In the genomic region with DNA sequence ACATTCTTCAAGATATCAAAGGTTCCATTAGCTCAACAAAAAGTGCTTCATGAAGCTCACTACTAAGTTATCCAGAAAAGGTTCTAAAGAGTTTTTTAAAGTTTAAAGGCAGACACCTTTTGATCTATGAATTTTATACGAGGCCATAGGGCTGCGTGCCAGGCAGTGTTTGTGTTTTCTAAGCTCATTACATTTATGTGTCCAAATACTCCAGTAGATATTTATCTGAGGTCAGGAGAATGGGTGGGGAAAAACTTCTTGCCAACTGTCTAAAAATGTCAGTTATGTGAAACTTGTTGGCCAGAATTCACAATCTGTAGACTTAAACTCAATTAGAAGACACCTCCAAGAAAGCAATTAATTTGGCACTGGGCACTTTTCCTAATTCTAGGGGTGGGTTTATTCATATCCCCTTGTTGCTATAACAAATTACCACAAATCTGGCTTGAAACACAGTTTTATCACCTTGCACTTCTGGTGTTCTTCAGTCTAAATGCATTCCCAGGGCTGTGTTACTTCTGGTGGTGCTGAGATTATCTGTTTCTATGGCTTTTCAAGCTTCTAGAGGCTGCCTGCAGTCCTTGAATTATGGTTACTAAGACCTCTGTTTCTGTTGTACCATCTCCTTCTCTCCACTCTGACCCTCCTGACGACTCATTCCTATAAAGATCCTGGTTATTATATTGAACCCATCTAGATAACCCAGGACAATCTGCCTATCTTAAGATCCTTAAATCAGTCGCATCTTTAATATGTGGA, we compare ENCODE assay signal across 1 cellular context.
TF ChIP-seq lines count a peak whose summit lies in the region.

No MANE protein-coding gene starts in this region.

TF ChIP-seq in K562, 482 proteins besides CTCF, POLR2A, EP300 and RAD21:
- TF ChIP-seq, protein P1, sequence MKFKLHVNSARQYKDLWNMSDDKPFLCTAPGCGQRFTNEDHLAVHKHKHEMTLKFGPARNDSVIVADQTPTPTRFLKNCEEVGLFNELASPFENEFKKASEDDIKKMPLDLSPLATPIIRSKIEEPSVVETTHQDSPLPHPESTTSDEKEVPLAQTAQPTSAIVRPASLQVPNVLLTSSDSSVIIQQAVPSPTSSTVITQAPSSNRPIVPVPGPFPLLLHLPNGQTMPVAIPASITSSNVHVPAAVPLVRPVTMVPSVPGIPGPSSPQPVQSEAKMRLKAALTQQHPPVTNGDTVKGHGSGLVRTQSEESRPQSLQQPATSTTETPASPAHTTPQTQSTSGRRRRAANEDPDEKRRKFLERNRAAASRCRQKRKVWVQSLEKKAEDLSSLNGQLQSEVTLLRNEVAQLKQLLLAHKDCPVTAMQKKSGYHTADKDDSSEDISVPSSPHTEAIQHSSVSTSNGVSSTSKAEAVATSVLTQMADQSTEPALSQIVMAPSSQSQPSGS (CRISPR knock-in tag; IDR thresholded peaks at IDR 0.05): no peak
- TF ChIP-seq TAF15 (IDR thresholded peaks at IDR 0.05; ENCODE audit: low read depth, low read length) (no peak), XRCC3 (IDR thresholded peaks at IDR 0.05) (no peak), LCOR (CRISPR knock-in tag; IDR thresholded peaks at IDR 0.05) (no peak), EHMT2 (IDR thresholded peaks at IDR 0.05) (no peak), TARDBP (IDR thresholded peaks at IDR 0.05) (no peak), ETV6 (IDR thresholded peaks at IDR 0.05; ENCODE audit: borderline replicate concordance in 1 of 2, low read depth in 2 of 2, low read length in 1 of 2) (no peak), ETV6 (CRISPR knock-in tag; IDR thresholded peaks at IDR 0.05; ENCODE audit: borderline replicate concordance) (no peak), RBM34 (IDR thresholded peaks at IDR 0.05; ENCODE audit: borderline replicate concordance, insufficient read depth, low read length) (no peak), ETV5 (CRISPR knock-in tag; IDR thresholded peaks at IDR 0.05; ENCODE audit: low read depth) (no peak), SIN3B (IDR thresholded peaks at IDR 0.05; ENCODE audit: low read depth) (no peak), ASH1L (IDR thresholded peaks at IDR 0.05; ENCODE audit: borderline replicate concordance, low read depth, partially characterized antibody) (no peak), ELF4 (CRISPR knock-in tag; IDR thresholded peaks at IDR 0.05) (no peak), ZBTB17 (CRISPR knock-in tag; IDR thresholded peaks at IDR 0.05) (no peak), TAL1 (IDR thresholded peaks at IDR 0.05) (no peak), STAT5B (CRISPR knock-in tag; IDR thresholded peaks at IDR 0.05) (no peak), SMAD3 (CRISPR knock-in tag; conservative IDR thresholded peaks at IDR 0.05) (no peak)
- TF ChIP-seq, protein P2, sequence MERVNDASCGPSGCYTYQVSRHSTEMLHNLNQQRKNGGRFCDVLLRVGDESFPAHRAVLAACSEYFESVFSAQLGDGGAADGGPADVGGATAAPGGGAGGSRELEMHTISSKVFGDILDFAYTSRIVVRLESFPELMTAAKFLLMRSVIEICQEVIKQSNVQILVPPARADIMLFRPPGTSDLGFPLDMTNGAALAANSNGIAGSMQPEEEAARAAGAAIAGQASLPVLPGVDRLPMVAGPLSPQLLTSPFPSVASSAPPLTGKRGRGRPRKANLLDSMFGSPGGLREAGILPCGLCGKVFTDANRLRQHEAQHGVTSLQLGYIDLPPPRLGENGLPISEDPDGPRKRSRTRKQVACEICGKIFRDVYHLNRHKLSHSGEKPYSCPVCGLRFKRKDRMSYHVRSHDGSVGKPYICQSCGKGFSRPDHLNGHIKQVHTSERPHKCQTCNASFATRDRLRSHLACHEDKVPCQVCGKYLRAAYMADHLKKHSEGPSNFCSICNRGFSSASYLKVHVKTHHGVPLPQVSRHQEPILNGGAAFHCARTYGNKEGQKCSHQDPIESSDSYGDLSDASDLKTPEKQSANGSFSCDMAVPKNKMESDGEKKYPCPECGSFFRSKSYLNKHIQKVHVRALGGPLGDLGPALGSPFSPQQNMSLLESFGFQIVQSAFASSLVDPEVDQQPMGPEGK (CRISPR knock-in tag; IDR thresholded peaks at IDR 0.05; ENCODE audit: borderline replicate concordance): no peak
- TF ChIP-seq, protein P3, sequence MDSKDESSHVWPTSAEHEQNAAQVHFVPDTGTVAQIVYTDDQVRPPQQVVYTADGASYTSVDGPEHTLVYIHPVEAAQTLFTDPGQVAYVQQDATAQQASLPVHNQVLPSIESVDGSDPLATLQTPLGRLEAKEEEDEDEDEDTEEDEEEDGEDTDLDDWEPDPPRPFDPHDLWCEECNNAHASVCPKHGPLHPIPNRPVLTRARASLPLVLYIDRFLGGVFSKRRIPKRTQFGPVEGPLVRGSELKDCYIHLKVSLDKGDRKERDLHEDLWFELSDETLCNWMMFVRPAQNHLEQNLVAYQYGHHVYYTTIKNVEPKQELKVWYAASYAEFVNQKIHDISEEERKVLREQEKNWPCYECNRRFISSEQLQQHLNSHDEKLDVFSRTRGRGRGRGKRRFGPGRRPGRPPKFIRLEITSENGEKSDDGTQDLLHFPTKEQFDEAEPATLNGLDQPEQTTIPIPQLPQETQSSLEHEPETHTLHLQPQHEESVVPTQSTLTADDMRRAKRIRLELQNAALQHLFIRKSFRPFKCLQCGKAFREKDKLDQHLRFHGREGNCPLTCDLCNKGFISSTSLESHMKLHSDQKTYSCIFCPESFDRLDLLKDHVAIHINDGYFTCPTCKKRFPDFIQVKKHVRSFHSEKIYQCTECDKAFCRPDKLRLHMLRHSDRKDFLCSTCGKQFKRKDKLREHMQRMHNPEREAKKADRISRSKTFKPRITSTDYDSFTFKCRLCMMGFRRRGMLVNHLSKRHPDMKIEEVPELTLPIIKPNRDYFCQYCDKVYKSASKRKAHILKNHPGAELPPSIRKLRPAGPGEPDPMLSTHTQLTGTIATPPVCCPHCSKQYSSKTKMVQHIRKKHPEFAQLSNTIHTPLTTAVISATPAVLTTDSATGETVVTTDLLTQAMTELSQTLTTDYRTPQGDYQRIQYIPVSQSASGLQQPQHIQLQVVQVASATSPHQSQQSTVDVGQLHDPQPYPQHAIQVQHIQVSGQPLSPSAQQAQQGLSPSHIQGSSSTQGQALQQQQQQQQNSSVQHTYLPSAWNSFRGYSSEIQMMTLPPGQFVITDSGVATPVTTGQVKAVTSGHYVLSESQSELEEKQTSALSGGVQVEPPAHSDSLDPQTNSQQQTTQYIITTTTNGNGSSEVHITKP (IDR thresholded peaks at IDR 0.05; ENCODE audit: partially characterized antibody): no peak
- TF ChIP-seq, protein P4, sequence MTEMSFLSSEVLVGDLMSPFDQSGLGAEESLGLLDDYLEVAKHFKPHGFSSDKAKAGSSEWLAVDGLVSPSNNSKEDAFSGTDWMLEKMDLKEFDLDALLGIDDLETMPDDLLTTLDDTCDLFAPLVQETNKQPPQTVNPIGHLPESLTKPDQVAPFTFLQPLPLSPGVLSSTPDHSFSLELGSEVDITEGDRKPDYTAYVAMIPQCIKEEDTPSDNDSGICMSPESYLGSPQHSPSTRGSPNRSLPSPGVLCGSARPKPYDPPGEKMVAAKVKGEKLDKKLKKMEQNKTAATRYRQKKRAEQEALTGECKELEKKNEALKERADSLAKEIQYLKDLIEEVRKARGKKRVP (CRISPR knock-in tag; IDR thresholded peaks at IDR 0.05): no peak
- TF ChIP-seq, protein P5, sequence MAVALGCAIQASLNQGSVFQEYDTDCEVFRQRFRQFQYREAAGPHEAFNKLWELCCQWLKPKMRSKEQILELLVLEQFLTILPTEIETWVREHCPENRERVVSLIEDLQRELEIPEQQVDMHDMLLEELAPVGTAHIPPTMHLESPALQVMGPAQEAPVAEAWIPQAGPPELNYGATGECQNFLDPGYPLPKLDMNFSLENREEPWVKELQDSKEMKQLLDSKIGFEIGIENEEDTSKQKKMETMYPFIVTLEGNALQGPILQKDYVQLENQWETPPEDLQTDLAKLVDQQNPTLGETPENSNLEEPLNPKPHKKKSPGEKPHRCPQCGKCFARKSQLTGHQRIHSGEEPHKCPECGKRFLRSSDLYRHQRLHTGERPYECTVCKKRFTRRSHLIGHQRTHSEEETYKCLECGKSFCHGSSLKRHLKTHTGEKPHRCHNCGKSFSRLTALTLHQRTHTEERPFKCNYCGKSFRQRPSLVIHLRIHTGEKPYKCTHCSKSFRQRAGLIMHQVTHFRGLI (CRISPR knock-in tag; IDR thresholded peaks at IDR 0.05): no peak
